Comparison of ENCODE assay signal across 18 cellular contexts in the genomic region with DNA sequence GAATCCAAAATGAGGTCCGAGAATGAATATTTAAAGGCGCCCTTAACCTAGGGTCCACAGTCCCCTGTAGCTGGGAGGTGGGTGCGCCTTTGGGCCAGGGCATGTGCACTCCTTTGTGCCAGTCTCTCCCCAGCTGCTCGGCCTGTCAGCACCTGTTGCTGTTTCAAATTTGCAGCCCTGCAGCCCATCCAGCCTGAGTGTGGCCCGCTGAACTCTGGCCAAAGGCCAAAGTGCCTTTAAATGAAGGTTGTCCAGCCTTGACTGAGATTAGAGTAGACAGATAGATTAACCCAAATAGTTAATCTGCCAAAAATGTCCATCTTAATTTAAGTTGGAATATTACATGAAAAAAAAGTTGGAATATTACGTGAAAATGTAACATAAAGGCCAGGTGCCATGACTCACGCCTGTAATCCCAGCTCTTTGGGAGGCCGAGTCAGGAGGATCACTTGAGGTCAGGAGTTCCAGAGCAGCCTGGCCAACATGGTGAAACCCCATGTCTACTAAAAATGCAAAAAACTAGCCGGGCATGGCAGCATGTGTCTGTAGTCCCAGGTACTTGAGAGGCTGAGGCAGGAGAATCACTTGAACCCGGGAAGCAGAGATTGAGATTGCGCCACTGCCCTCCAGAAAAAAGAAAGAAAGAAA. TPM values are rescaled to one million over a fixed set of nuclear protein-coding genes. Genes with fewer than 3 reads are reported as not detected.
A peak's percentile ranks its signal among the peaks of the same experiment; 100 is the strongest.
DNase-seq lines count a peak whose midpoint lies in the region; ATAC-seq, FAIRE-seq and TF ChIP-seq lines count a peak whose summit lies in the region.
"Had no signal": no experiment of that assay in that cellular context is flagged by ENCODE, and none has a peak within 500 bp of the region (broad histone marks: within the 10 kb centered on the region; RNA-seq: fewer than 3 reads in every experiment).

No MANE protein-coding gene starts in this region.

- no peak for FAIRE-seq in small intestine (lab: Jason Lieb, UNC)
- FAIRE-seq: K562 had no signal

- DNase-seq in left ventricle myocardium inferior = peak; percentile 43
- DNase-seq in left cardiac atrium = no peak
- DNase-seq in SJCRH30 = peak; percentile 57 to 65
- DNase-seq in kidney tubule cell (ENCODE audit: low spot score) = peak; percentile 23
- peak; percentile 56 for DNase-seq in small intestine
- no peak for DNase-seq in NCI-H2227 (lab: John Stamatoyannopoulos, UW; ENCODE audit: unreplicated experiment)
- no peak for DNase-seq in NCI-H2171 treated with DMSO at 0.1 percent for 48 hours (lab: John Stamatoyannopoulos, UW)
- no peak for DNase-seq in NCI-H748 (lab: John Stamatoyannopoulos, UW; ENCODE audit: unreplicated experiment)
- DNase-seq: DMS 273 treated with DMSO at 0.1 percent for 48 hours, GDM1, NCI-H1694 treated with DMSO at 0.1 percent for 48 hours, NCI-H2227 treated with DMSO at 0.1 percent for 48 hours, NCI-H510A treated with DMSO at 0.1 percent for 48 hours, NCI-H82 had no signal

- H3K36me3 ChIP-seq in left ventricle myocardium inferior = no peaks in the 10 kb centered on the region
- no peaks in the 10 kb centered on the region for H3K36me3 ChIP-seq in SJCRH30
- H3K36me3 ChIP-seq in small intestine (ENCODE audit: control insufficient read depth in 2 of 2, insufficient read depth in 2 of 2, low read length in 2 of 2) = no peaks in the 10 kb centered on the region

- H3K27me3 ChIP-seq in left ventricle myocardium inferior (ENCODE audit: low read depth) (no peaks in the 10 kb centered on the region), SJCRH30 (no peaks in the 10 kb centered on the region), small intestine (ENCODE audit: control insufficient read depth in 2 of 2, insufficient read depth in 2 of 2, low read length in 2 of 2) (no peaks in the 10 kb centered on the region)

- 35 to 68% (median 45%) methylated on average over 11 of the region's 11 CpGs for WGBS in small intestine, 3 donors

- H3K27ac ChIP-seq in left ventricle myocardium inferior (replicated peaks) = no peak overlapping the region
- no peak overlapping the region for H3K27ac ChIP-seq in SJCRH30
- H3K27ac ChIP-seq in small intestine (ENCODE audit: low read depth in 1 of 2, low read length in 1 of 2) = no peak overlapping the region
- H3K27ac ChIP-seq: C4-2B had no signal

- peaks cover 21% of the 10 kb centered on the region for H3K4me1 ChIP-seq in left ventricle myocardium inferior
- H3K4me1 ChIP-seq in SJCRH30 = no peaks in the 10 kb centered on the region
- no peaks in the 10 kb centered on the region for H3K4me1 ChIP-seq in small intestine (ENCODE audit: control insufficient read depth in 2 of 2, insufficient read depth in 1 of 2, low read depth in 1 of 2, low read length in 1 of 2)

- no peak for ATAC-seq in left cardiac atrium
- ATAC-seq: GM23338, HCT116, K562 had no signal

- no peak for TF ChIP-seq CTCF in left ventricle myocardium inferior (IDR thresholded peaks at IDR 0.05; ENCODE audit: borderline replicate concordance)

- H3K4me3 ChIP-seq in left ventricle myocardium inferior (no peak overlapping the region), SJCRH30 (no peak overlapping the region), small intestine (ENCODE audit: low read depth in 1 of 2, low read length in 2 of 2) (no peak overlapping the region)
- H3K4me3 ChIP-seq: GM23338, K562 had no signal

- no peaks in the 10 kb centered on the region for H3K9me3 ChIP-seq in left ventricle myocardium inferior (replicated peaks)
- no peaks in the 10 kb centered on the region for H3K9me3 ChIP-seq in SJCRH30 (replicated peaks)
- no peaks in the 10 kb centered on the region for H3K9me3 ChIP-seq in small intestine (ENCODE audit: control insufficient read depth, low read depth)

- intact Hi-C loops in left ventricle myocardium inferior (cut with micrococcal nuclease) = no loop called here
- intact Hi-C loops in left cardiac atrium (cut with DNase I) = no loop called here

RNA-seq across cellular contexts. Expression of a gene that starts 25.3 kb away (rescaled TPM):
- 4,332 TPM for total RNA-seq in left ventricle myocardium inferior
- total RNA-seq in left cardiac atrium = 1,000 to 10,000 TPM; 3,599 to 3,935 TPM
- 2,959 and 3,278 TPM in 2 replicates for total RNA-seq in SJCRH30 (2014; rRNA removed; shearing (Covaris generic))
- polyA plus RNA-seq in small intestine = over 10,000 TPM in 1 of 3 donors, 1,000 to 10,000 TPM in 2; 7,740 to 12,612 (median 9,620) TPM

Comparison
In these comparisons a context has a peak if more than half of its experiments do, and no peak if none do; other contexts are left out.
1. DNase-seq: peak in left ventricle myocardium inferior (single experiment), SJCRH30 (2 of 2), kidney tubule cell (single experiment) and small intestine (single experiment); none in left cardiac atrium (single experiment), NCI-H2227 (single experiment), NCI-H2171 treated with DMSO at 0.1 percent for 48 hours (single experiment) and NCI-H748 (single experiment).